8 cellular contexts compared by ENCODE assay signal in the genomic region with DNA sequence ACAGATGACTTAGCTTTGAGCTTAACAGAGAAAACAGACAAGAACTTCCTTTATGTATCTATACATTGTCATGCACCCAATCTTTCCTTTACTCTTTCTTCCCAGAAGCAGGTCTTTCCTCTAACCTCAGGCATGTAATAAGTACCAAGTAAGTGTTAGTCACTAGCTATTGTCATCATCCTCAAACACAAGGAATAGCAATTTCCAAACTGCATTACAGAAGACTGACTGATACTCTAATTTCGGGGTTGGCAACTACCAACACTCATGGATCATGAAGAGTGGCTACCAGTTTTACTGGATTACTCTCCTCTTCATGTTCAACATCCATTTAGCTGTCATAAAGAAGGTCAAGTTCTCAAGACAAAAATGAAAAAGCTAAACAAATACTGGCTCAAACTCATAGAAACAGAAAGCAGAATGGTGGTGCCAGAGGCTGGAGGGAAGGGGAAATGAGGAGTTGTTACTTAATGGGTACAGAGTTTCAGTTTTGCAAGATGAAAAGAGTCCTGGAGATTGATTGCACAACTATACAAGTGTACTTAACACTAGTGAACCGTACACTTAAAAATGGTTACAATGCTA.
DNase-seq lines count a peak whose midpoint lies in the region; ATAC-seq and TF ChIP-seq lines count a peak whose summit lies in the region.

No MANE protein-coding gene starts in this region.

- H3K4me1 Mint-ChIP-seq in stimulated activated effector memory CD8-positive, alpha-beta T cell treated with anti-CD3 and anti-CD28 coated beads, Interleukin-12 subunit alpha, Interleukin-12 subunit beta, amount 100 ng/mL, for 72 hours = peaks cover 80% of the 10 kb centered on the region
- H3K4me1 Mint-ChIP-seq in glutamatergic neuron (ENCODE audit: low read depth, unreplicated experiment) = peaks cover 3% of the 10 kb centered on the region

- H3K27ac Mint-ChIP-seq in stimulated activated effector memory CD8-positive, alpha-beta T cell treated with anti-CD3 and anti-CD28 coated beads, Interleukin-12 subunit alpha, Interleukin-12 subunit beta, amount 100 ng/mL, for 72 hours = peak overlapping the region; percentile 65
- H3K27ac Mint-ChIP-seq in glutamatergic neuron (ENCODE audit: unreplicated experiment) = no peak overlapping the region

- no peaks in the 10 kb centered on the region for H3K9me3 Mint-ChIP-seq in stimulated activated effector memory CD8-positive, alpha-beta T cell treated with anti-CD3 and anti-CD28 coated beads, Interleukin-12 subunit alpha, Interleukin-12 subunit beta, amount 100 ng/mL, for 72 hours
- no peaks in the 10 kb centered on the region for H3K9me3 Mint-ChIP-seq in glutamatergic neuron (ENCODE audit: unreplicated experiment)

- H3K4me3 Mint-ChIP-seq in stimulated activated effector memory CD8-positive, alpha-beta T cell treated with anti-CD3 and anti-CD28 coated beads, Interleukin-12 subunit alpha, Interleukin-12 subunit beta, amount 100 ng/mL, for 72 hours = peak overlapping the region; percentile 51
- H3K4me3 Mint-ChIP-seq in glutamatergic neuron (ENCODE audit: unreplicated experiment) = no peak overlapping the region

- DNase-seq in NCI-H510A treated with DMSO at 0.1 percent for 48 hours (lab: John Stamatoyannopoulos, UW) (peak; percentile 38), NCI-H510A (lab: John Stamatoyannopoulos, UW) (no peak), SKM-1 (lab: John Stamatoyannopoulos, UW; ENCODE audit: unreplicated experiment) (peak; percentile 70), fibroblast of the conjunctiva (ENCODE audit: low read depth) (peak; percentile 39), glutamatergic neuron (no peak)
- DNase-seq in stimulated activated effector memory CD8-positive, alpha-beta T cell treated with anti-CD3 and anti-CD28 coated beads, Interleukin-12 subunit alpha, Interleukin-12 subunit beta, amount 100 ng/mL, for 72 hours (ENCODE audit: low spot score in 2 of 2) = no peak

- ATAC-seq in HG03159 (IDR thresholded peaks at IDR 0.05; ENCODE audit: unreplicated experiment) = peak; percentile 59
- peak; percentile 85 for ATAC-seq in stimulated activated effector memory CD8-positive, alpha-beta T cell treated with anti-CD3 and anti-CD28 coated beads, Interleukin-12 subunit alpha, Interleukin-12 subunit beta, amount 100 ng/mL, for 72 hours
- ATAC-seq in HG02623 (IDR thresholded peaks at IDR 0.05; ENCODE audit: unreplicated experiment) = no peak

- H3K27me3 Mint-ChIP-seq in glutamatergic neuron (ENCODE audit: unreplicated experiment) = no peaks in the 10 kb centered on the region

- H3K36me3 Mint-ChIP-seq in stimulated activated effector memory CD8-positive, alpha-beta T cell treated with anti-CD3 and anti-CD28 coated beads, Interleukin-12 subunit alpha, Interleukin-12 subunit beta, amount 100 ng/mL, for 72 hours = peaks cover 6% of the 10 kb centered on the region
- no peaks in the 10 kb centered on the region for H3K36me3 Mint-ChIP-seq in glutamatergic neuron (ENCODE audit: unreplicated experiment)

- TF ChIP-seq CTCF in glutamatergic neuron (IDR thresholded peaks at IDR 0.05; ENCODE audit: partially characterized antibody, unreplicated experiment) = no peak

Comparison
In these comparisons a context has a peak if more than half of its experiments do, and no peak if none do; other contexts are left out.
1. DNase-seq: peak in NCI-H510A treated with DMSO at 0.1 percent for 48 hours (single experiment), SKM-1 (single experiment) and fibroblast of the conjunctiva (single experiment); none in NCI-H510A (single experiment), stimulated activated effector memory CD8-positive, alpha-beta T cell treated with anti-CD3 and anti-CD28 coated beads, Interleukin-12 subunit alpha, Interleukin-12 subunit beta, amount 100 ng/mL, for 72 hours (0 of 2) and glutamatergic neuron (single experiment).